Comparison of ENCODE assay signal across 8 cellular contexts in the genomic region with DNA sequence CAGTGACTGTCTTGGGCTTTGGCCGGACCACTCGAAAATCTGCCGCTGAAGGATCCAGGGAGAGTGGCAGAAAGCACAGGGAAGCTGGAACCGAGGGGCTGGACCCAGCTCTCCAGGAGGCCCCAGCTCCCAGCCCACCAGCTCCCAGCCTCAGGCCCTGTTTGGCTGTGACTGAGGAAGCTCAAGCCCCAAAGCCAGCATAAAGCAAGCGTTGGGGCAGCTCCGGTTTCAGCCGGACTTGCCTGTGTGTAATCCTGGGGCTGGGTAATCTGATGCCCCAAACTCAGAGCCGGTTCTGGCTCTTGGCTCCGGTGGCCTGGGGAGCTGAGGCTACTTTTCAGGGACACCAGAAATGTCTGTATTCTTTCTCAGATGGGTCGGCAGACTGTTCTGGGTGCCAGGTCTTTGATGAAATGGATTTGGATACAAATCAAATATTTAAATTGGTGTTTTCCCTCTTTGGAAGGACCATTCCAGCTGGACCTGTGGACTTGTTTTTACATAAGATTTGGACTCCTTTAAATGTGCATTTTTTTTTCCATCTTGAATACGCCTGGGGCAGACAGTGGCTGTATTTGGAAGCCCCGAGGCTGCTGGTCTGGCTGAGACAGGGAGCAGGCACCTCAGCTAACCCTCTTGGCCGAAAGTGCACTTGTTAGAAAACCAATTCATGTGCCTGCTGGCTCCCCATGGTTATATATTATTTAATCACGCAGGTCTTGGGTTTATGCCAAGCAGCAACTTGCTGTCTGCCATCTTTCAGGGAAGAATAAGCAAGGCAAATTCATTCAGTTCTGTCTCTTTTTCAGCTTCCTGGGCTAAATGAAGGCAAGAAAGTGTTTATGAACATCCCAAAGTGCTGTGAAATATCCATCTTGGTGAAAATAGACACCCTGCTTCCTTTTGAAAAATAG. TPM values are rescaled to one million over a fixed set of nuclear protein-coding genes. Genes with fewer than 3 reads are reported as not detected.
DNase-seq lines count a peak whose midpoint lies in the region; ATAC-seq, FAIRE-seq and TF ChIP-seq lines count a peak whose summit lies in the region.

No MANE protein-coding gene starts in this region.

- H2BK5ac ChIP-seq in mesenchymal stem cell (ENCODE audit: low read depth, low read length, poor library complexity, severe bottlenecking), result no peak overlapping the region

- 44% methylated on average over 14 of the region's 14 CpGs for WGBS in HepG2 (ENCODE audit: low lambda C conversion rate)
- 37% methylated on average over 5 of the region's 14 CpGs for WGBS in right lobe of liver (ENCODE audit: insufficient coverage, low coverage, low lambda C conversion rate, missing lambda C conversion rate)
- WGBS in K562 (ENCODE audit: insufficient coverage, low coverage, missing lambda C conversion rate), result 28% methylated on average over 14 of the region's 14 CpGs
- 53% methylated on average over 14 of the region's 14 CpGs for WGBS in mesenchymal stem cell
- 4 to 10% methylated on average over 14 of the region's 14 CpGs for WGBS in aorta, 2 donors

- H2AK5ac ChIP-seq in mesenchymal stem cell (ENCODE audit: low read length, severe bottlenecking), result no peak overlapping the region

- no peak overlapping the region for H3K4me3 ChIP-seq in HepG2 (replicated peaks in 1 of 3; ENCODE audit: insufficient read depth in 1 of 3, low read depth in 2 of 3, low read length in 3 of 3)
- no peak overlapping the region for H3K4me3 ChIP-seq in right lobe of liver
- H3K4me3 ChIP-seq in K562, result no peak overlapping the region
- peak overlapping the region in 1 of 2 experiments; percentile 42 for H3K4me3 ChIP-seq in mesenchymal stem cell (ENCODE audit: insufficient read depth in 1 of 2, low read depth in 1 of 2, low read length in 2 of 2)
- H3K4me3 ChIP-seq in aorta (ENCODE audit: low read length in 2 of 2), result no peak overlapping the region

- H3K9me1 ChIP-seq in K562 (ENCODE audit: control insufficient read depth, insufficient read depth, low read length), result no peaks in the 10 kb centered on the region

- no peak overlapping the region for H2BK15ac ChIP-seq in mesenchymal stem cell (ENCODE audit: low read depth, poor library complexity, severe bottlenecking)

- no peak overlapping the region for H2AFZ ChIP-seq in HepG2 (ENCODE audit: low read length)
- H2AFZ ChIP-seq in K562 (ENCODE audit: low read depth, low read length), result peak overlapping the region; percentile 46; the same call in 1 of the 2 replicates
- peak overlapping the region; percentile 48 for H2AFZ ChIP-seq in mesenchymal stem cell (ENCODE audit: low read depth, low read length)

- H3K9ac ChIP-seq in HepG2 (ENCODE audit: insufficient read depth, low read depth, low read length) (no peak overlapping the region), K562 (ENCODE audit: insufficient read depth in 1 of 2, low read depth in 2 of 2, low read length in 2 of 2) (peak overlapping the region in 1 of 2 experiments; percentile 80; a peak in 2 of 4 replicates), mesenchymal stem cell (ENCODE audit: low read length) (peak overlapping the region; percentile 82)

- peaks cover 8 to 56% of the 10 kb centered on the region in 2 experiments; a peak in 4 of 5 replicates for H3K27me3 ChIP-seq in HepG2 (ENCODE audit: control insufficient read depth in 1 of 2, insufficient read depth in 2 of 2, low read length in 2 of 2)
- H3K27me3 ChIP-seq in right lobe of liver, result no peaks in the 10 kb centered on the region
- H3K27me3 ChIP-seq in K562 (ENCODE audit: control insufficient read depth in 2 of 2, insufficient read depth in 2 of 2, low read length in 2 of 2), result peaks cover 13 to 40% of the 10 kb centered on the region in 2 experiments; a peak in 4 of 5 replicates
- H3K27me3 ChIP-seq in mesenchymal stem cell (ENCODE audit: control insufficient read depth in 1 of 2, insufficient read depth in 1 of 2, low read length in 2 of 2), result peaks cover 0 to 4% of the 10 kb centered on the region in 2 experiments
- no peaks in the 10 kb centered on the region for H3K27me3 ChIP-seq in aorta (ENCODE audit: control insufficient read depth in 1 of 2, insufficient read depth in 2 of 2, low read length in 1 of 2)

- DNase-seq in HepG2 (ENCODE audit: low spot score) (no peak), right lobe of liver (no peak), K562 (ENCODE audit: extremely low read depth in 1 of 4, low spot score in 3 of 4) (peak in 2 of 4 experiments; percentile 29 to 33), mesenchymal stem cell (peak; percentile 14), aorta (peak in 1 of 2 donors; percentile 68), NCI-H187 (lab: John Stamatoyannopoulos, UW) (no peak), middle frontal gyrus (ENCODE audit: extremely low spot score, low spot score) (no peak)

- BruUV-seq in HepG2 (replicated peaks; lab: Mats Ljungman, UMichigan) (no TSS peak), K562 (replicated peaks; lab: Mats Ljungman, UMichigan) (no TSS peak)

- H3K79me2 ChIP-seq in HepG2 (ENCODE audit: insufficient read depth, low read length) (no peaks in the 10 kb centered on the region), K562 (ENCODE audit: control insufficient read depth, insufficient read depth, low read length) (no peaks in the 10 kb centered on the region)

- no peak overlapping the region for H3K27ac ChIP-seq in HepG2 (ENCODE audit: extremely low read length, insufficient read depth, low read length)
- H3K27ac ChIP-seq in right lobe of liver, result no peak overlapping the region
- H3K27ac ChIP-seq in K562 (ENCODE audit: extremely low read depth, low read depth, low read length), result no peak overlapping the region
- H3K27ac ChIP-seq in mesenchymal stem cell (ENCODE audit: low read length, poor library complexity, severe bottlenecking), result no peak overlapping the region
- peak overlapping the region; percentile 12 to 15 for H3K27ac ChIP-seq in aorta (ENCODE audit: low read depth in 1 of 2, low read length in 2 of 2)

- in situ Hi-C loops in HepG2 (cut with HindIII; ENCODE audit: extremely low pct_ligation_motif_present, low pct_unique_long_range_greater_than_20kb) (no loop called here), K562 (cut with MboI) (no loop called here)

- TF ChIP-seq RAD21 in HepG2 (CRISPR knock-in tag; IDR thresholded peaks at IDR 0.05) (no peak), K562 (CRISPR knock-in tag; conservative IDR thresholded peaks at IDR 0.05 in 1 of 2, IDR thresholded peaks at IDR 0.05 in 1 of 2) (no peak)

- H4K91ac ChIP-seq in mesenchymal stem cell (ENCODE audit: low read length), result no peak overlapping the region

- no peak for TF ChIP-seq EP300 in HepG2 (IDR thresholded peaks at IDR 0.05; ENCODE audit: low read depth in 2 of 2, low read length in 2 of 2)
- TF ChIP-seq EP300 in HepG2 (CRISPR knock-in tag; IDR thresholded peaks at IDR 0.05; ENCODE audit: borderline replicate concordance), result no peak
- no peak for TF ChIP-seq EP300 in K562 (IDR thresholded peaks at IDR 0.05; ENCODE audit: low read length)

- POLR2A ChIA-PET in HepG2 (lab: Yijun Ruan, JAX), result no interaction called here
- POLR2A ChIA-PET in K562 (lab: Yijun Ruan, JAX), result interaction anchor here (0.6 to 1.5 kb wide), 4 partner anchors 10 to 37 kb away, joined by 4 to 5 read pairs (median 4); no protein-coding TSS in a partner anchor

- CTCF ChIA-PET in HepG2 (lab: Yijun Ruan, JAX; ENCODE audit: low intra/inter-chr PET ratio, low total read pairs), result no interaction called here
- CTCF ChIA-PET in K562 (lab: Yijun Ruan, JAX; ENCODE audit: low intra/inter-chr PET ratio), result no interaction called here

- H2BK120ac ChIP-seq in mesenchymal stem cell (ENCODE audit: low read depth, low read length), result no peak overlapping the region

- H4K8ac ChIP-seq in mesenchymal stem cell (ENCODE audit: low read length), result no peak overlapping the region

- H3K4ac ChIP-seq in mesenchymal stem cell (ENCODE audit: low read depth in 1 of 2, low read length in 2 of 2), result no peak overlapping the region

- TF ChIP-seq CTCF in HepG2 (CRISPR knock-in tag; IDR thresholded peaks at IDR 0.05) (no peak), right lobe of liver (IDR thresholded peaks at IDR 0.05) (no peak), K562 (IDR thresholded peaks at IDR 0.05 in 2 of 3, conservative IDR thresholded peaks at IDR 0.05 in 1 of 3; ENCODE audit: insufficient read depth in 2 of 3, low read depth in 1 of 3, low read length in 3 of 3) (no peak)

- peak; percentile 50 for ATAC-seq in HepG2
- no peak for ATAC-seq in right lobe of liver
- ATAC-seq in K562, result peak; percentile 76
- ATAC-seq in aorta (ENCODE audit: low FRiP score), result peak; percentile 80
- ATAC-seq in GM18873 (IDR thresholded peaks at IDR 0.05; ENCODE audit: low FRiP score, unreplicated experiment), result no peak

- no peak overlapping the region for H3K4me2 ChIP-seq in HepG2 (ENCODE audit: low read depth, low read length)
- no peak overlapping the region for H3K4me2 ChIP-seq in K562 (ENCODE audit: insufficient read depth, low read length)
- no peak overlapping the region for H3K4me2 ChIP-seq in mesenchymal stem cell (ENCODE audit: low read length, poor library complexity, severe bottlenecking)

- TF ChIP-seq POLR2A in HepG2 (IDR thresholded peaks at IDR 0.05; ENCODE audit: insufficient read depth in 1 of 2, low read depth in 2 of 2, low read length in 2 of 2) (no peak), right lobe of liver (IDR thresholded peaks at IDR 0.05) (no peak), K562 (conservative IDR thresholded peaks at IDR 0.05) (no peak)

- H3K36me3 ChIP-seq in HepG2 (replicated peaks in 1 of 2; ENCODE audit: control insufficient read depth in 1 of 2, insufficient read depth in 2 of 2, low read length in 2 of 2), result no peaks in the 10 kb centered on the region
- no peaks in the 10 kb centered on the region for H3K36me3 ChIP-seq in right lobe of liver
- no peaks in the 10 kb centered on the region for H3K36me3 ChIP-seq in K562 (ENCODE audit: control insufficient read depth, insufficient read depth, low read length)
- H3K36me3 ChIP-seq in mesenchymal stem cell (ENCODE audit: control insufficient read depth in 1 of 2, insufficient read depth in 2 of 2, low read depth in 1 of 2, low read length in 2 of 2), result no peaks in the 10 kb centered on the region
- H3K36me3 ChIP-seq in aorta (ENCODE audit: control insufficient read depth in 1 of 2, insufficient read depth in 2 of 2, low read length in 1 of 2), result no peaks in the 10 kb centered on the region

- no peak overlapping the region for H3K14ac ChIP-seq in mesenchymal stem cell (ENCODE audit: low read length in 2 of 2)

- H3K79me1 ChIP-seq in mesenchymal stem cell (replicated peaks; ENCODE audit: low read length, poor library complexity, severe bottlenecking), result no peaks in the 10 kb centered on the region

- peaks cover 3% of the 10 kb centered on the region for H3K9me3 ChIP-seq in HepG2 (ENCODE audit: low read length)
- H3K9me3 ChIP-seq in right lobe of liver, result no peaks in the 10 kb centered on the region
- H3K9me3 ChIP-seq in K562 (replicated peaks; ENCODE audit: control insufficient read depth, insufficient read depth, low read depth, low read length), result peaks cover 5% of the 10 kb centered on the region
- peaks cover 11% of the 10 kb centered on the region for H3K9me3 ChIP-seq in mesenchymal stem cell (ENCODE audit: control insufficient read depth, low read length)
- H3K9me3 ChIP-seq in aorta (ENCODE audit: control insufficient read depth, low read length), result peaks cover 2% of the 10 kb centered on the region

- intact Hi-C loops in HepG2 (cut with micrococcal nuclease; ENCODE audit: unreplicated experiment), result no loop called here
- intact Hi-C loops in right lobe of liver (cut with DNase I), result no loop called here
- intact Hi-C loops in K562 (cut with micrococcal nuclease), result no loop called here
- intact Hi-C loops in aorta (cut with DNase I), result no loop called here

- no peak overlapping the region for H3K18ac ChIP-seq in mesenchymal stem cell (ENCODE audit: low read depth in 1 of 2, low read length in 2 of 2)

- no peak overlapping the region for H3K23ac ChIP-seq in mesenchymal stem cell (ENCODE audit: low read length in 2 of 2)

- H3K4me1 ChIP-seq in HepG2 (ENCODE audit: insufficient read depth, low read length) (peaks cover 5% of the 10 kb centered on the region; the same call in 1 of the 2 replicates), right lobe of liver (no peaks in the 10 kb centered on the region), K562 (replicated peaks in 1 of 2; ENCODE audit: control insufficient read depth in 2 of 2, insufficient read depth in 2 of 2, low read length in 2 of 2) (peaks cover 4 to 8% of the 10 kb centered on the region in 2 experiments; a peak in 2 of 5 replicates), mesenchymal stem cell (ENCODE audit: control insufficient read depth, insufficient read depth, low read depth, low read length) (no peaks in the 10 kb centered on the region), aorta (ENCODE audit: control insufficient read depth in 1 of 2, insufficient read depth in 2 of 2, low read length in 2 of 2) (no peaks in the 10 kb centered on the region)

- H4K20me1 ChIP-seq in HepG2 (ENCODE audit: insufficient read depth, low read length) (no peaks in the 10 kb centered on the region), K562 (replicated peaks; ENCODE audit: control insufficient read depth, insufficient read depth, low read length) (no peaks in the 10 kb centered on the region)

- peak overlapping the region in 1 of 2 experiments; percentile 18 for H2BK12ac ChIP-seq in mesenchymal stem cell (ENCODE audit: low read length in 2 of 2)

- FAIRE-seq in HepG2 (lab: Jason Lieb, UNC) (no peak), K562 (lab: Jason Lieb, UNC) (no peak)

RNA-seq across cellular contexts. Expression of gene RPP40, which starts 29.6 kb away (rescaled TPM):
- total RNA-seq in HepG2 (2016; rRNA removed; fragmentation: Illumina TruSeq; extraction: Trizol) (41.2 and 64.0 TPM in 2 replicates), right lobe of liver (10 to 100 TPM in 1 of 6 experiments, 1 to 10 TPM in 5; 2.8 to 15.5 (median 5.5) TPM), K562 (2014; rRNA removed) (34.7 and 41.1 TPM in 2 replicates), K562 (2014; rRNA removed; fragmentation: Illumina TruSeq; extraction: Trizol) (39.9 and 41.0 TPM in 2 replicates), K562 (2015; rRNA removed; fragmentation: Illumina TruSeq; extraction: Trizol) (36.4 and 39.0 TPM in 2 replicates), K562 (2021) (28.1 and 30.2 TPM in 2 replicates), aorta (1 to 10 TPM; 3.6 to 4.3 TPM)
- 6.2 and 9.4 TPM in 2 replicates for total RNA-seq in HepG2 (2016; cell fraction: cytosol; rRNA removed; fragmentation: Illumina TruSeq; extraction: Trizol; ENCODE audit: low read depth)
- total RNA-seq in HepG2 (2016; cell fraction: insoluble cytoplasmic fraction; rRNA removed; fragmentation: Illumina TruSeq; extraction: Trizol), result 44.8 and 65.5 TPM in 2 replicates
- 13.3 and 13.7 TPM in 2 replicates for total RNA-seq in HepG2 (2016; cell fraction: membrane; rRNA removed; fragmentation: Illumina TruSeq; extraction: Trizol)
- 22.1 and 24.0 TPM in 2 replicates for total RNA-seq in HepG2 (2016; cell fraction: nucleus; rRNA removed; fragmentation: Illumina TruSeq; extraction: Trizol)
- polyA plus RNA-seq in HepG2 (2011; rRNA removed) (18.0 and 19.4 TPM in 2 replicates), K562 (2011; rRNA removed) (15.9 and 22.6 TPM in 2 replicates), K562 (2014; fragmentation: Illumina TruSeq; extraction: Trizol) (48.2 and 51.2 TPM in 2 replicates), K562 (2014; fragmentation: Nextera tagmentation; extraction: Ambion mirVana) (100 to 1,000 TPM; 103 to 114 TPM), K562 (2014; rRNA removed) (35.7 and 46.6 TPM in 2 replicates), aorta (1 to 10 TPM; 2.0 to 5.6 TPM)
- 7.7 and 14.3 TPM in 2 replicates for polyA plus RNA-seq in HepG2 (2011; cell fraction: cytosol; rRNA removed)
- 6.5 and 6.6 TPM in 2 replicates for polyA plus RNA-seq in HepG2 (2011; cell fraction: nucleus; rRNA removed)
- polyA plus RNA-seq in HepG2 (2012), result 26.7 and 29.8 TPM in 2 replicates
- polyA plus RNA-seq in HepG2 (2016; cell fraction: cytosol; fragmentation: Illumina TruSeq; extraction: Trizol; ENCODE audit: low read depth), result 15.4 and 17.1 TPM in 2 replicates
- 66.0 and 77.9 TPM in 2 replicates for polyA plus RNA-seq in HepG2 (2016; cell fraction: insoluble cytoplasmic fraction; fragmentation: Illumina TruSeq; extraction: Trizol; ENCODE audit: low read depth)
- 17.5 and 18.0 TPM in 2 replicates for polyA plus RNA-seq in HepG2 (2016; cell fraction: membrane; fragmentation: Illumina TruSeq; extraction: Trizol; ENCODE audit: low read depth)
- 29.6 and 31.9 TPM in 2 replicates for polyA plus RNA-seq in HepG2 (2016; cell fraction: nucleus; fragmentation: Illumina TruSeq; extraction: Trizol; ENCODE audit: insufficient read depth, low read depth)
- polyA minus RNA-seq in HepG2 (2011; rRNA and poly(A)+ RNA removed; ENCODE audit: low replicate concordance), result 9.4 and 13.4 TPM in 2 replicates
- polyA minus RNA-seq in HepG2 (2011; cell fraction: cytosol; rRNA and poly(A)+ RNA removed), result 6.6 and 7.6 TPM in 2 replicates
- polyA minus RNA-seq in HepG2 (2011; cell fraction: nucleus; rRNA and poly(A)+ RNA removed), result 24.3 and 26.1 TPM in 2 replicates
- total RNA-seq in K562 (2011; cell fraction: chromatin; rRNA removed; ENCODE audit: low replicate concordance), result 10.1 and 10.8 TPM in 2 replicates
- 7.1 and 8.8 TPM in 2 replicates for total RNA-seq in K562 (2011; cell fraction: nucleolus; rRNA removed)
- 7.9 and 13.3 TPM in 2 replicates for total RNA-seq in K562 (2011; cell fraction: nucleoplasm; rRNA removed)
- 8.4 and 11.0 TPM in 2 replicates for polyA plus RNA-seq in K562 (2011; cell fraction: cytosol; rRNA removed)
- 12.8 and 16.4 TPM in 2 replicates for polyA plus RNA-seq in K562 (2011; cell fraction: nucleus; rRNA removed)
- polyA plus RNA-seq in K562 (2012), result 16.5 and 38.9 TPM in 2 replicates
- 17.4 and 17.6 TPM in 2 replicates for polyA minus RNA-seq in K562 (2011; rRNA and poly(A)+ RNA removed)
- polyA minus RNA-seq in K562 (2011; cell fraction: cytosol; rRNA and poly(A)+ RNA removed), result 6.8 and 8.6 TPM in 2 replicates
- polyA minus RNA-seq in K562 (2011; cell fraction: nucleus; rRNA and poly(A)+ RNA removed), result 9.7 and 17.2 TPM in 2 replicates
- polyA plus RNA-seq in mesenchymal stem cell (2013, experiment 1 of 2), result 12.2 TPM
- 12.9 TPM for polyA plus RNA-seq in mesenchymal stem cell (2013, experiment 2 of 2)

Comparison
In these comparisons a context has a peak if more than half of its experiments do, and no peak if none do; other contexts are left out.
1. ATAC-seq: peak in HepG2 (single experiment), K562 (single experiment) and aorta (single experiment); none in right lobe of liver (0 of 4) and GM18873 (single experiment).
2. H3K27ac ChIP-seq: peak in aorta (2 of 2); none in HepG2 (single experiment), right lobe of liver (0 of 3), K562 (single experiment) and mesenchymal stem cell (single experiment).
3. Of the 241 proteins assayed by ChIP-seq in both HepG2 and K562: peak only in HepG2: none; only in K562: KAT7, KLF16 and PHF8; in both: none; in neither: 238.